Comparison of ENCODE assay signal across 1 cellular context in genomic region chr3:160565442-160566403, GRCh38.
TF ChIP-seq lines count a peak whose summit lies in the region.

KPNA4 (minus strand) TSS chr3:160565571; CDS start chr3:160565282, 289 bp downstream.

TF ChIP-seq in HepG2, 621 proteins besides CTCF, POLR2A, EP300 and RAD21 (continued from another document and continues in another):
- TF ChIP-seq ZBTB43 (CRISPR knock-in tag; conservative IDR thresholded peaks at IDR 0.05) (no peak), RFXAP (CRISPR knock-in tag; IDR thresholded peaks at IDR 0.05; ENCODE audit: borderline replicate concordance) (peak; percentile 20; the same call in 1 of the 2 replicates), NFIC (IDR thresholded peaks at IDR 0.05; ENCODE audit: low read length) (no peak), CEBPG (CRISPR knock-in tag; IDR thresholded peaks at IDR 0.05) (no peak), PTBP1 (IDR thresholded peaks at IDR 0.05; ENCODE audit: low read depth, low read length, poor library complexity, severe bottlenecking) (no peak), ZNF274 (CRISPR knock-in tag; IDR thresholded peaks at IDR 0.05) (peak; percentile 22; the same call in 1 of the 2 replicates), PITX1 (CRISPR knock-in tag; IDR thresholded peaks at IDR 0.05) (no peak), NFRKB (IDR thresholded peaks at IDR 0.05) (no peak), ZNF547 (CRISPR knock-in tag; IDR thresholded peaks at IDR 0.05) (peak; percentile 91), GFI1 (CRISPR knock-in tag; IDR thresholded peaks at IDR 0.05; ENCODE audit: borderline replicate concordance) (no peak; the same call in 1 of the 2 replicates), ZNF407 (CRISPR knock-in tag; IDR thresholded peaks at IDR 0.05; ENCODE audit: not compliant biosample characterization) (no peak), HMG20B (CRISPR knock-in tag; conservative IDR thresholded peaks at IDR 0.05) (no peak), MEIS2 (CRISPR knock-in tag; IDR thresholded peaks at IDR 0.05) (0 out of 2 replicates have a peak, but pooled peaks have one; percentile 6), ZNF552 (CRISPR knock-in tag; IDR thresholded peaks at IDR 0.05; ENCODE audit: borderline replicate concordance) (peak; percentile 25; the same call in 1 of the 2 replicates), NR3C1 (CRISPR knock-in tag; IDR thresholded peaks at IDR 0.05) (no peak), ZNF850 (CRISPR knock-in tag; conservative IDR thresholded peaks at IDR 0.05) (no peak), ZNF879 (CRISPR knock-in tag; IDR thresholded peaks at IDR 0.05) (no peak), NKX3-1 (CRISPR knock-in tag; IDR thresholded peaks at IDR 0.05) (peak; percentile 46; the same call in 1 of the 2 replicates), FOXP4 (CRISPR knock-in tag; IDR thresholded peaks at IDR 0.05) (0 out of 2 replicates have a peak, but pooled peaks have one; percentile 5), ZNF562 (CRISPR knock-in tag; IDR thresholded peaks at IDR 0.05; ENCODE audit: borderline replicate concordance) (no peak), ZNF430 (CRISPR knock-in tag; IDR thresholded peaks at IDR 0.05) (peak; percentile 79), HIVEP1 (CRISPR knock-in tag; IDR thresholded peaks at IDR 0.05) (no peak), GLMP (CRISPR knock-in tag; IDR thresholded peaks at IDR 0.05; ENCODE audit: borderline replicate concordance) (no peak), ZNF710 (CRISPR knock-in tag; IDR thresholded peaks at IDR 0.05; ENCODE audit: borderline replicate concordance) (no peak), MATR3 (CRISPR knock-in tag; IDR thresholded peaks at IDR 0.05) (no peak), ZNF800 (CRISPR knock-in tag; IDR thresholded peaks at IDR 0.05) (0 out of 2 replicates have a peak, but pooled peaks have one; percentile 50), NR1H2 (CRISPR knock-in tag; IDR thresholded peaks at IDR 0.05; ENCODE audit: borderline replicate concordance, low read depth) (no peak), ZSCAN30 (CRISPR knock-in tag; IDR thresholded peaks at IDR 0.05) (no peak), TAF15 (IDR thresholded peaks at IDR 0.05; ENCODE audit: low read depth, low read length, poor library complexity, severe bottlenecking) (no peak), NFYC (CRISPR knock-in tag; IDR thresholded peaks at IDR 0.05) (peak; percentile 90), ZFYVE20 (CRISPR knock-in tag; IDR thresholded peaks at IDR 0.05; ENCODE audit: borderline replicate concordance, low read depth) (no peak), ZNF891 (CRISPR knock-in tag; IDR thresholded peaks at IDR 0.05) (no peak), REL (CRISPR knock-in tag; conservative IDR thresholded peaks at IDR 0.05) (no peak), SNAPC4 (CRISPR knock-in tag; IDR thresholded peaks at IDR 0.05) (peak; percentile 25; the same call in 1 of the 2 replicates), ZNF230 (CRISPR knock-in tag; IDR thresholded peaks at IDR 0.05) (peak; percentile 21; the same call in 1 of the 2 replicates)
